In the genomic region with DNA sequence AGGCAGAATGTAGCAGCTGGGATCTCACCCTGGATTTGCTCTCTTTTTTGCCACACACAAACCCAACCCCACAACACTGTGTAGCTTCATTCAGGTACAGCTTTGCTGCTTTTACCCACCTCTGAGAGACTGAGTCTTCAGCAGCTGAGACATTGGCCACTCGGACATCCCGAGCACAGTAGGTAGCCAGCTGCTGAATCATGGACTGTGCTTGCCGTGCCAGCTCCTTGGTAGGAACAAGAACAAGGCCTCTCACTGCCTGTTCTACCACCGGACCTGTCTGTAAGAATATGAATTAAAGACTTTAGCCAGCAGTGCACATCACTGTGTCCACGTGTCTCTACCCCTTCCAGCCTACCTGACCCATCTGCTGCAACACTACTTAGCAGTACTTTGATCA, we compare ENCODE assay signal across 8 cellular contexts. TPM values are rescaled to one million over a fixed set of nuclear protein-coding genes. Genes with fewer than 3 reads are reported as not detected.
A peak's percentile ranks its signal among the peaks of the same experiment; 100 is the strongest.
DNase-seq lines count a peak whose midpoint lies in the region; TF ChIP-seq lines count a peak whose summit lies in the region.

No MANE protein-coding gene starts in this region.

- H3K27ac Mint-ChIP-seq in activated naive CD4-positive, alpha-beta T cell treated with anti-CD3 and anti-CD28 coated beads, Interleukin-2, amount 50 U/mL, for 24 hours, result peak overlapping the region; percentile 96
- H3K27ac Mint-ChIP-seq in brain, result peak overlapping the region in 4 of 5 experiments; percentile 96 to 99 (median 98)

- peak overlapping the region; percentile 96 for H3K9ac ChIP-seq in mesendoderm (ENCODE audit: low read length)

- no peak overlapping the region for H4K5ac ChIP-seq in mesendoderm (ENCODE audit: low read length)

- H3K27me3 Mint-ChIP-seq in activated naive CD4-positive, alpha-beta T cell treated with anti-CD3 and anti-CD28 coated beads, Interleukin-2, amount 50 U/mL, for 24 hours, result no peaks in the 10 kb centered on the region
- peaks cover 4% of the 10 kb centered on the region for H3K27me3 Mint-ChIP-seq in brain

- peak overlapping the region; percentile 88 for H3K4me2 ChIP-seq in mesendoderm (ENCODE audit: low read length)

- no peak overlapping the region for H2BK5ac ChIP-seq in mesendoderm (ENCODE audit: low read length)

- H2BK15ac ChIP-seq in mesendoderm (replicated peaks; ENCODE audit: low read depth), result no peak overlapping the region

- TF ChIP-seq CTCF in brain (conservative IDR thresholded peaks at IDR 0.05), result no peak

- peaks cover 16% of the 10 kb centered on the region for H3K36me3 Mint-ChIP-seq in activated naive CD4-positive, alpha-beta T cell treated with anti-CD3 and anti-CD28 coated beads, Interleukin-2, amount 50 U/mL, for 24 hours
- peaks cover 73% of the 10 kb centered on the region for H3K36me3 Mint-ChIP-seq in brain

- H3K36me3 ChIP-seq in mesendoderm (ENCODE audit: control insufficient read depth, insufficient read depth, low read length) (peaks cover 30% of the 10 kb centered on the region), urinary bladder (ENCODE audit: insufficient read depth) (no peaks in the 10 kb centered on the region)

- peaks cover 18% of the 10 kb centered on the region for H3K79me1 ChIP-seq in mesendoderm (ENCODE audit: low read length)

- H3K9me3 Mint-ChIP-seq in activated naive CD4-positive, alpha-beta T cell treated with anti-CD3 and anti-CD28 coated beads, Interleukin-2, amount 50 U/mL, for 24 hours, result no peaks in the 10 kb centered on the region
- no peaks in the 10 kb centered on the region for H3K9me3 Mint-ChIP-seq in brain

- H3K4ac ChIP-seq in mesendoderm (ENCODE audit: low read depth, low read length), result no peak overlapping the region

- H3K4me3 ChIP-seq in mesendoderm (ENCODE audit: low read length) (peak overlapping the region; percentile 89), urinary bladder (ENCODE audit: low read depth, low read length) (peak overlapping the region; percentile 77)

- no peak overlapping the region for H3K23ac ChIP-seq in mesendoderm (ENCODE audit: low read length)

- H3K56ac ChIP-seq in mesendoderm (ENCODE audit: low read length), result peak overlapping the region; percentile 86

- no CpG with 5 or more reads among the region's 5 CpGs for WGBS in mesendoderm (ENCODE audit: extremely low coverage, insufficient coverage, low lambda C conversion rate)
- WGBS in urinary bladder, result 81% methylated on average over 5 of the region's 5 CpGs

- H3K27ac ChIP-seq in mesendoderm (ENCODE audit: low read depth, low read length) (no peak overlapping the region), urinary bladder (ENCODE audit: low read depth) (no peak overlapping the region)

- H3K4me1 Mint-ChIP-seq in activated naive CD4-positive, alpha-beta T cell treated with anti-CD3 and anti-CD28 coated beads, Interleukin-2, amount 50 U/mL, for 24 hours, result peaks cover 42% of the 10 kb centered on the region
- H3K4me1 Mint-ChIP-seq in brain, result peaks cover 37% of the 10 kb centered on the region

- DNase-seq in activated naive CD4-positive, alpha-beta T cell treated with Interleukin-2 at 50 U/mL for 16 hours, result no peak
- no peak for DNase-seq in mesendoderm
- no peak for DNase-seq in mucosa of gallbladder (ENCODE audit: low spot score)
- DNase-seq in inferior parietal cortex (ENCODE audit: extremely low spot score), result no peak
- DNase-seq in iPS-NIHi7 (ENCODE audit: extremely low spot score), result no peak

- H3K18ac ChIP-seq in mesendoderm (ENCODE audit: low read length), result no peak overlapping the region

- no peak overlapping the region for H2BK120ac ChIP-seq in mesendoderm (ENCODE audit: low read depth, low read length)

- no peak overlapping the region for H4K8ac ChIP-seq in mesendoderm (ENCODE audit: low read depth, low read length)

- no peaks in the 10 kb centered on the region for H3K27me3 ChIP-seq in mesendoderm (ENCODE audit: insufficient read depth, low read length, poor library complexity)

- H3K4me3 Mint-ChIP-seq in activated naive CD4-positive, alpha-beta T cell treated with anti-CD3 and anti-CD28 coated beads, Interleukin-2, amount 50 U/mL, for 24 hours, result peak overlapping the region; percentile 98
- peak overlapping the region; percentile 91 to 99 (median 97) for H3K4me3 Mint-ChIP-seq in brain

- no peak overlapping the region for H2AK5ac ChIP-seq in mesendoderm (ENCODE audit: low read length)

- peaks cover 18% of the 10 kb centered on the region for H3K79me2 ChIP-seq in mesendoderm (ENCODE audit: control insufficient read depth, insufficient read depth, low read length)

- peaks cover 3% of the 10 kb centered on the region for H3K4me1 ChIP-seq in mesendoderm (ENCODE audit: control insufficient read depth, low read depth, low read length)
- no peaks in the 10 kb centered on the region for H3K4me1 ChIP-seq in urinary bladder (ENCODE audit: insufficient read depth)

RNA-seq across cellular contexts. Expression of a gene that starts 0.9 kb away (rescaled TPM):
- polyA plus RNA-seq in brain (ENCODE audit: insufficient read depth, low read depth, low replicate concordance) (62.8 TPM), urinary bladder (44.6 TPM)
- polyA plus RNA-seq in mesendoderm (2013, experiment 1 of 2), result 79.9 TPM
- 72.0 TPM for polyA plus RNA-seq in mesendoderm (2013, experiment 2 of 2)
- total RNA-seq in urinary bladder (34.7 TPM), mucosa of gallbladder (53.3 TPM)

RNA-seq across cellular contexts. Expression of a gene that starts 9.3 kb away (rescaled TPM):
- polyA plus RNA-seq in brain (ENCODE audit: insufficient read depth, low read depth, low replicate concordance) (96.9 TPM), urinary bladder (70.3 TPM)
- polyA plus RNA-seq in mesendoderm (2013, experiment 1 of 2), result 24.1 TPM
- 24.4 TPM for polyA plus RNA-seq in mesendoderm (2013, experiment 2 of 2)
- total RNA-seq in urinary bladder (92.6 TPM), mucosa of gallbladder (136 TPM)

RNA-seq across cellular contexts. Expression of a gene that starts 31.6 kb away (rescaled TPM):
- not detected for polyA plus RNA-seq in brain (ENCODE audit: insufficient read depth, low read depth, low replicate concordance)
- polyA plus RNA-seq in mesendoderm (2013, experiment 1 of 2), result 0.22 TPM
- polyA plus RNA-seq in mesendoderm (2013, experiment 2 of 2), result 0.18 TPM
- not detected for total RNA-seq in urinary bladder
- 0.25 TPM for polyA plus RNA-seq in urinary bladder
- 61.3 TPM for total RNA-seq in mucosa of gallbladder

RNA-seq across cellular contexts. Expression of a gene that starts 33.7 kb away (rescaled TPM):
- polyA plus RNA-seq in brain (ENCODE audit: insufficient read depth, low read depth, low replicate concordance), result 177 TPM
- polyA plus RNA-seq in mesendoderm (2013, experiment 1 of 2), result 40.8 TPM
- 40.9 TPM for polyA plus RNA-seq in mesendoderm (2013, experiment 2 of 2)
- total RNA-seq in urinary bladder, result 43.1 TPM
- polyA plus RNA-seq in urinary bladder, result 83.5 TPM
- 114 TPM for total RNA-seq in mucosa of gallbladder

Comparison
In these comparisons a context has a peak if more than half of its experiments do, and no peak if none do; other contexts are left out.
1. RNA of a gene that starts 31.6 kb away (total RNA-seq): 61.3 TPM in mucosa of gallbladder (single experiment); not detected in urinary bladder (single experiment); every median in the first group is over 10 times any median in the second.